In the genomic region with DNA sequence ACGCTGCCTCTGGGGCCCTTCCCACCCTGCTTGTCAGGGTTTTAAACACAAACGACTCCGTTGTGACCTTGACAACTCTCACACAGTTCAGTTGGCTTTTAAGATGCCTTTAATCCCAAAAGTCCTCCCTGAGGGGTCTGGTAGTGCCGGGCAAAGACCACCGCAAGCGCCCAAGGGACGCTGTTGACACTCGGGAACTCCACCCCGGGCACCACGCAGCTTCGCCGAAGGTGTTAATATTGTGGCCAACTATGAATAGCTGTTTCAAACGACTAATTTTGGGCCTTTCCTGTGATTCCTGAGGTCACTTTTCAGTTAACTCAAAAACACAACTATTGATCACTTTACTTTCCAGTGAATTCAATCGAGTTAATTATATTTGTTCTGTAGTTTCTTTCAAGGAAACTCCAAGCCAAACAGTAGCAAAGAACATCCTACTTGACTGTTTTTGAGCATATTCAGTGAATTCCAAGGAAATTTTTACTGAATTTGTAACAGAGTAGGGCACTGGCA, we compare ENCODE assay signal across 8 cellular contexts. TPM values are rescaled to one million over a fixed set of nuclear protein-coding genes. Genes with fewer than 3 reads are reported as not detected.
A peak's percentile ranks its signal among the peaks of the same experiment; 100 is the strongest.
DNase-seq lines count a peak whose midpoint lies in the region; ATAC-seq and TF ChIP-seq lines count a peak whose summit lies in the region.

No MANE protein-coding gene starts in this region.

- CTCF ChIA-PET in T-cell (lab: Charles Lee), result interaction anchor here in 1 of 2 donors (1.2 kb wide), 1 partner anchor 34 kb away, joined by 3 read pairs; no protein-coding TSS in a partner anchor

- H3K27ac Mint-ChIP-seq in T-cell, result peak overlapping the region; percentile 83 to 92

- TF ChIP-seq POLR2A in prostate gland (IDR thresholded peaks at IDR 0.05), result no peak

- 4% methylated on average over 14 of the region's 14 CpGs for WGBS in prostate gland

- H3K36me3 ChIP-seq in prostate gland, result no peaks in the 10 kb centered on the region

- peaks cover 19 to 41% (median 32%) of the 10 kb centered on the region in 3 donors for H3K4me1 Mint-ChIP-seq in T-cell

- no peak for ATAC-seq in T-cell (replicated peaks in 1 of 4)
- no peak for ATAC-seq in GM18511 (IDR thresholded peaks at IDR 0.05; ENCODE audit: unreplicated experiment)
- no peak for ATAC-seq in HG03135 (IDR thresholded peaks at IDR 0.05; ENCODE audit: unreplicated experiment)

- intact Hi-C loops in prostate gland (cut with DNase I), result loop anchor here (1.0 kb wide), 1 partner anchor 32 kb away; no protein-coding TSS in a partner anchor

- peaks cover 6% of the 10 kb centered on the region for H3K36me3 Mint-ChIP-seq in T-cell

- TF ChIP-seq CTCF in fibroblast of the aortic adventitia (IDR thresholded peaks at IDR 0.05; ENCODE audit: insufficient read depth, low read length) (no peak), prostate gland (IDR thresholded peaks at IDR 0.05) (no peak)

- H3K27me3 Mint-ChIP-seq in T-cell, result no peaks in the 10 kb centered on the region

- POLR2A ChIA-PET in T-cell (lab: Charles Lee), result interaction anchor here (0.5 to 1.7 kb wide), 4 partner anchors 14 to 126 kb away, joined by 3 to 5 read pairs (median 4); partner anchors contain the start of gene NCAPG2 (in 1 of the 2)

- H3K4me3 ChIP-seq in fibroblast of the aortic adventitia (ENCODE audit: low read depth, low read length) (peak overlapping the region; percentile 79), prostate gland (peak overlapping the region; percentile 81 to 85)

- H3K27me3 ChIP-seq in prostate gland (replicated peaks; ENCODE audit: insufficient read depth), result no peaks in the 10 kb centered on the region

- H3K4me3 Mint-ChIP-seq in T-cell, result peak overlapping the region; percentile 80 to 99 (median 83)

- H3K27ac ChIP-seq in prostate gland, result peak overlapping the region; percentile 99

- no peaks in the 10 kb centered on the region for H3K4me1 ChIP-seq in prostate gland (replicated peaks)

- H3K9me3 ChIP-seq in prostate gland, result no peaks in the 10 kb centered on the region

- H3K9me3 Mint-ChIP-seq in T-cell, result no peaks in the 10 kb centered on the region

- DNase-seq in GDM1 (lab: John Stamatoyannopoulos, UW), result peak; percentile 35
- DNase-seq in T-cell, result no peak
- DNase-seq in fibroblast of the aortic adventitia (ENCODE audit: low read depth), result no peak
- DNase-seq in prostate gland (ENCODE audit: low spot score), result no peak
- DNase-seq in cerebellar cortex (ENCODE audit: low spot score), result no peak
- DNase-seq in islet precursor cell, result no peak

RNA-seq across cellular contexts. Expression of gene ESYT2, which starts 1.0 kb away (rescaled TPM):
- total RNA-seq in T-cell (100 to 1,000 TPM in 4 of 5 donors, 10 to 100 TPM in 1; 99.0 to 122 (median 116) TPM), fibroblast of the aortic adventitia (ENCODE audit: low replicate concordance) (69.0 and 105 TPM in 2 replicates), prostate gland (10 to 100 TPM; 60.8 to 75.1 TPM)

RNA-seq across cellular contexts. Expression of gene DYNC2I1, which starts 26.1 kb away (rescaled TPM):
- total RNA-seq in T-cell, result 10 to 100 TPM; 12.7 to 20.6 (median 15.1) TPM
- total RNA-seq in fibroblast of the aortic adventitia (ENCODE audit: low replicate concordance), result 6.1 and 34.6 TPM in 2 replicates
- 10 to 100 TPM; 14.3 to 35.0 TPM for total RNA-seq in prostate gland
